Comparison of ENCODE assay signal across 32 cellular contexts in the genomic region with DNA sequence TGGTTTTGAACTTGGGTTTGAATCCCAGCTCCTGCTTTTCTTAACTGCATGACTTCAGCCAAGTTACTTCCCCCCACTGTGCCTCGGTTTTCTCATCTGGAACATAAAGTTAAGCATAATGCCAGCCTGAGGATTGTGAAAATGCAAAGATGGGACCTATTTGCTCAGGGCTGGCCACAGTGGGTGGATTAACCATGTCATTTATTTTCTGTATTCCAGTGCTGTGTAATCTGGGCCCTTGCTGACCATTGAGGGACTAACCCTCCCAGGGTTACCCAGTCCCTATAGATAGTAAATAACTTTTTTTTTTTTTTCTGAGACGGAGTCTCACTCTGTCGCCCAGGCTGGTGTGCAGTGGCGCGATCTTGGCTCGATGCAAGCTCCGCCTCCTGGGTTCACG. TPM values are rescaled to one million over a fixed set of nuclear protein-coding genes. Genes with fewer than 3 reads are reported as not detected.
"Had no signal": no experiment of that assay in that cellular context is flagged by ENCODE, and none has a peak within 500 bp of the region (broad histone marks: within the 10 kb centered on the region; RNA-seq: fewer than 3 reads in every experiment).

No MANE protein-coding gene starts in this region.

- H3K27ac Mint-ChIP-seq: activated CD4-positive, alpha-beta T cell treated with anti-CD3 and anti-CD28 coated beads, Interleukin-2, amount 10 ng/mL, durations not matched to agents 24 days and 14 days; activated CD8-positive, alpha-beta T cell treated with anti-CD3 and anti-CD28 coated beads for 36 hours; activated naive CD8-positive, alpha-beta T cell treated with anti-CD3 and anti-CD28 coated beads, Interleukin-2, amount 10 ng/mL, durations not matched to agents 7 days and 5 days; activated T-cell treated with anti-CD3 and anti-CD28 coated beads, Interleukin-2, amount 50 U/mL, for 72 hours; activated T-helper 17 cell treated with anti-CD3 and anti-CD28 coated beads, Interleukin-2, amount 50 U/mL, for 72 hours; T-cell; T-helper 17 cell had no signal

- ATAC-seq: activated CD8-positive, alpha-beta T cell treated with anti-CD3 and anti-CD28 coated beads for 36 hours; activated T-cell treated with anti-CD3 and anti-CD28 coated beads, Interleukin-2, amount 50 U/mL, for 72 hours; activated T-helper 17 cell treated with anti-CD3 and anti-CD28 coated beads, Interleukin-2, amount 50 U/mL, for 72 hours; Panc1; T-cell; T-helper 17 cell had no signal

- H3K4me1 ChIP-seq: ascending aorta had no signal

- H3K9me3 Mint-ChIP-seq: activated CD4-positive, alpha-beta T cell treated with anti-CD3 and anti-CD28 coated beads, Interleukin-2, amount 10 ng/mL, durations not matched to agents 24 days and 14 days; activated CD8-positive, alpha-beta T cell treated with anti-CD3 and anti-CD28 coated beads for 36 hours; activated naive CD8-positive, alpha-beta T cell treated with anti-CD3 and anti-CD28 coated beads, Interleukin-2, amount 10 ng/mL, durations not matched to agents 7 days and 5 days; activated T-cell treated with anti-CD3 and anti-CD28 coated beads, Interleukin-2, amount 50 U/mL, for 72 hours; activated T-helper 17 cell treated with anti-CD3 and anti-CD28 coated beads, Interleukin-2, amount 50 U/mL, for 72 hours; central memory CD8-positive, alpha-beta T cell; T-cell had no signal

- H3K27me3 Mint-ChIP-seq: activated CD8-positive, alpha-beta T cell treated with anti-CD3 and anti-CD28 coated beads for 36 hours; activated T-helper 17 cell treated with anti-CD3 and anti-CD28 coated beads, Interleukin-2, amount 50 U/mL, for 72 hours; central memory CD8-positive, alpha-beta T cell; T-cell; T-helper 17 cell had no signal

- DNase-seq: activated CD4-positive, alpha-beta T cell treated with anti-CD3 and anti-CD28 coated beads, Interleukin-2, amount 10 ng/mL, durations not matched to agents 24 days and 14 days; activated CD4-positive, alpha-beta T cell treated with anti-CD3 and anti-CD28 coated beads, Interleukin-2, amount 50 U/mL, for 4 hours; activated CD4-positive, CD25-positive, alpha-beta regulatory T cell; activated CD8-positive, alpha-beta T cell treated with anti-CD3 and anti-CD28 coated beads for 36 hours; activated effector memory CD4-positive, alpha-beta T cell treated with anti-CD3 and anti-CD28 coated beads, Interleukin-2, amount 50 U/mL, for 16 hours; activated naive CD4-positive, alpha-beta T cell; activated naive CD4-positive, alpha-beta T cell treated with anti-CD3 and anti-CD28 coated beads, Interleukin-2, amount 50 U/mL, for 16 hours; activated naive CD8-positive, alpha-beta T cell treated with anti-CD3 and anti-CD28 coated beads, Interleukin-2, amount 10 ng/mL, durations not matched to agents 7 days and 5 days; activated T-cell treated with anti-CD3 and anti-CD28 coated beads, Interleukin-2, amount 50 U/mL, for 1 hour; activated T-cell treated with anti-CD3 and anti-CD28 coated beads, Interleukin-2, amount 50 U/mL, for 72 hours; NCI-H1417; NCI-H187 treated with DMSO at 0.1 percent for 48 hours; NCI-H2171 treated with DMSO at 0.1 percent for 48 hours; NCI-H2227 treated with DMSO at 0.1 percent for 48 hours; NCI-H446; NCI-H510A treated with DMSO at 0.1 percent for 48 hours; NCI-H526 treated with DMSO at 0.1 percent for 48 hours; SHP77; SK-N-SH; T-cell; T-helper 17 cell; WERI-Rb-1 had no signal

- H3K27me3 ChIP-seq: ascending aorta, cardiac muscle cell, SJSA1 had no signal

- H3K4me3 ChIP-seq: ascending aorta, cardiac muscle cell, SJSA1 had no signal

- H3K4me1 Mint-ChIP-seq: activated T-helper 17 cell treated with anti-CD3 and anti-CD28 coated beads, Interleukin-2, amount 50 U/mL, for 72 hours had no signal

- H3K9ac ChIP-seq: SK-N-SH had no signal

- H3K9me3 ChIP-seq: ascending aorta, SK-N-SH had no signal

- H3K4me2 ChIP-seq: SK-N-SH had no signal

- H3K9me2 ChIP-seq: SK-N-SH had no signal

- H3K4me3 Mint-ChIP-seq: activated CD4-positive, alpha-beta T cell treated with anti-CD3 and anti-CD28 coated beads, Interleukin-2, amount 10 ng/mL, durations not matched to agents 24 days and 14 days; activated CD8-positive, alpha-beta T cell treated with anti-CD3 and anti-CD28 coated beads for 36 hours; activated naive CD8-positive, alpha-beta T cell treated with anti-CD3 and anti-CD28 coated beads, Interleukin-2, amount 10 ng/mL, durations not matched to agents 7 days and 5 days; activated T-cell treated with anti-CD3 and anti-CD28 coated beads, Interleukin-2, amount 50 U/mL, for 72 hours; activated T-helper 17 cell treated with anti-CD3 and anti-CD28 coated beads, Interleukin-2, amount 50 U/mL, for 72 hours; central memory CD8-positive, alpha-beta T cell; T-cell; T-helper 17 cell had no signal

- H3K36me3 Mint-ChIP-seq: activated naive CD8-positive, alpha-beta T cell treated with anti-CD3 and anti-CD28 coated beads, Interleukin-2, amount 10 ng/mL, durations not matched to agents 7 days and 5 days; T-cell had no signal

- H3K27ac ChIP-seq: ascending aorta, cardiac muscle cell, SJSA1 had no signal

- H3K36me3 ChIP-seq: ascending aorta, cardiac muscle cell, SJSA1, WERI-Rb-1 had no signal

RNA-seq across cellular contexts. Expression of gene VPREB3, which starts 1.5 kb away (rescaled TPM):
- total RNA-seq: activated CD4-positive, alpha-beta T cell treated with anti-CD3 and anti-CD28 coated beads, Interleukin-2, amount 10 ng/mL, durations not matched to agents 24 days and 14 days; activated CD8-positive, alpha-beta memory T cell treated with anti-CD3 and anti-CD28 coated beads for 36 hours; activated CD8-positive, alpha-beta T cell treated with anti-CD3 and anti-CD28 coated beads for 36 hours; activated naive CD8-positive, alpha-beta T cell treated with anti-CD3 and anti-CD28 coated beads, Interleukin-2, amount 10 ng/mL, durations not matched to agents 7 days and 5 days; activated T-helper 17 cell treated with anti-CD3 and anti-CD28 coated beads, Interleukin-2, amount 50 U/mL, for 72 hours; ascending aorta; chondrocyte; LHCN-M2; RPMI7951; SJSA1 had no signal
- polyA plus RNA-seq: SK-N-SH had no signal

RNA-seq across cellular contexts. Expression of gene C22orf15, which starts 7.1 kb away (rescaled TPM):
- total RNA-seq: activated T-helper 17 cell treated with anti-CD3 and anti-CD28 coated beads, Interleukin-2, amount 50 U/mL, for 72 hours; ascending aorta; cardiac muscle cell; chondrocyte; LHCN-M2; RPMI7951; SJSA1 had no signal
